Comparison of ENCODE assay signal across 13 cellular contexts in genomic region chr1:201501144-201501543, GRCh38. TPM values are rescaled to one million over a fixed set of nuclear protein-coding genes. Genes with fewer than 3 reads are reported as not detected.
DNase-seq lines count a peak whose midpoint lies in the region; ATAC-seq and TF ChIP-seq lines count a peak whose summit lies in the region.
"Had no signal": no experiment of that assay in that cellular context is flagged by ENCODE, and none has a peak within 500 bp of the region (broad histone marks: within the 10 kb centered on the region; RNA-seq: fewer than 3 reads in every experiment).

No MANE protein-coding gene starts in this region.

- H3K27me3 Mint-ChIP-seq in effector memory CD8-positive, alpha-beta T cell: no peaks in the 10 kb centered on the region
- H3K27me3 Mint-ChIP-seq: stimulated activated naive B cell treated with anti-CD40 and anti-IgM and Interleukin-4, amounts not matched to agents 10 μg/mL and 1 μg/mL and 100 μg/mL, for 72 hours had no signal

- no peak for TF ChIP-seq POLR2A in prostate gland (IDR thresholded peaks at IDR 0.05)

- TF ChIP-seq CTCF in fibroblast of villous mesenchyme (IDR thresholded peaks at IDR 0.05; ENCODE audit: insufficient read depth, low read depth, low read length): no peak
- no peak for TF ChIP-seq CTCF in prostate gland (IDR thresholded peaks at IDR 0.05)

- H3K27me3 ChIP-seq in adipocyte (replicated peaks; ENCODE audit: control insufficient read depth, insufficient read depth, low read length) (no peaks in the 10 kb centered on the region), prostate gland (replicated peaks; ENCODE audit: insufficient read depth) (no peaks in the 10 kb centered on the region)

- no peaks in the 10 kb centered on the region for H3K9me3 ChIP-seq in adipocyte (ENCODE audit: control insufficient read depth, low read length)
- H3K9me3 ChIP-seq in prostate gland: no peaks in the 10 kb centered on the region

- intact Hi-C loops in prostate gland (cut with DNase I): no loop called here

- peak overlapping the region; percentile 91 to 96 for H3K27ac ChIP-seq in prostate gland
- H3K27ac ChIP-seq: KMS-11 had no signal

- peaks cover 16% of the 10 kb centered on the region for H3K36me3 Mint-ChIP-seq in effector memory CD8-positive, alpha-beta T cell (ENCODE audit: insufficient read depth)

- no peak for ATAC-seq in HG02623 (IDR thresholded peaks at IDR 0.05; ENCODE audit: unreplicated experiment)
- no peak for ATAC-seq in effector memory CD8-positive, alpha-beta T cell (replicated peaks)
- ATAC-seq: stimulated activated naive B cell treated with anti-CD40 and anti-IgM and Interleukin-4, amounts not matched to agents 10 μg/mL and 1 μg/mL and 100 μg/mL, for 72 hours had no signal

- no peaks in the 10 kb centered on the region for H3K9me3 Mint-ChIP-seq in effector memory CD8-positive, alpha-beta T cell
- H3K9me3 Mint-ChIP-seq: stimulated activated naive B cell treated with anti-CD40 and anti-IgM and Interleukin-4, amounts not matched to agents 10 μg/mL and 1 μg/mL and 100 μg/mL, for 72 hours had no signal

- H3K4me3 Mint-ChIP-seq in effector memory CD8-positive, alpha-beta T cell: no peak overlapping the region
- H3K4me3 Mint-ChIP-seq: stimulated activated naive B cell treated with anti-CD40 and anti-IgM and Interleukin-4, amounts not matched to agents 10 μg/mL and 1 μg/mL and 100 μg/mL, for 72 hours had no signal

- WGBS in prostate gland: 58% methylated on average over 8 of the region's 8 CpGs

- peaks cover 46% of the 10 kb centered on the region for H3K4me1 ChIP-seq in adipocyte (ENCODE audit: control insufficient read depth, insufficient read depth, low read length)
- H3K4me1 ChIP-seq in prostate gland (replicated peaks): peaks cover 22% of the 10 kb centered on the region

- DNase-seq in AG20443 (ENCODE audit: low spot score) (peak; percentile 25), adipocyte (ENCODE audit: low read depth) (no peak), fibroblast of villous mesenchyme (ENCODE audit: low read depth) (peak; percentile 65), prostate gland (ENCODE audit: low spot score) (no peak), NCI-H2081 (lab: John Stamatoyannopoulos, UW) (no peak), anterior cingulate cortex (lab: John Stamatoyannopoulos, UW) (no peak)
- DNase-seq in effector memory CD8-positive, alpha-beta T cell: no peak
- DNase-seq: activated T-cell treated with anti-CD3 and anti-CD28 coated beads, Interleukin-2, amount 50 U/mL, for 48 hours; kidney glomerular epithelial cell; NCI-H446 treated with DMSO at 0.1 percent for 48 hours; stimulated activated naive B cell treated with anti-CD40 and anti-IgM and Interleukin-4, amounts not matched to agents 10 μg/mL and 1 μg/mL and 100 μg/mL, for 72 hours had no signal

- peak overlapping the region in 1 of 2 donors; percentile 23 for H3K27ac Mint-ChIP-seq in effector memory CD8-positive, alpha-beta T cell
- H3K27ac Mint-ChIP-seq: stimulated activated naive B cell treated with anti-CD40 and anti-IgM and Interleukin-4, amounts not matched to agents 10 μg/mL and 1 μg/mL and 100 μg/mL, for 72 hours had no signal

- H3K4me3 ChIP-seq in adipocyte (ENCODE audit: low read length): no peak overlapping the region
- no peak overlapping the region for H3K4me3 ChIP-seq in fibroblast of villous mesenchyme (ENCODE audit: low read depth, low read length)
- H3K4me3 ChIP-seq in prostate gland: no peak overlapping the region

- peaks cover 22 to 30% of the 10 kb centered on the region in 2 donors for H3K4me1 Mint-ChIP-seq in effector memory CD8-positive, alpha-beta T cell (ENCODE audit: low read depth in 2 of 2)

- no peaks in the 10 kb centered on the region for H3K36me3 ChIP-seq in adipocyte (ENCODE audit: control insufficient read depth, insufficient read depth, low read length, severe bottlenecking)
- no peaks in the 10 kb centered on the region for H3K36me3 ChIP-seq in prostate gland

- peak overlapping the region; percentile 15 for H3K9ac ChIP-seq in adipocyte (ENCODE audit: low read length)
- H3K9ac ChIP-seq: KMS-11 had no signal

RNA-seq across cellular contexts. Expression of gene CSRP1, which starts 5.8 kb away (rescaled TPM):
- total RNA-seq in fibroblast of villous mesenchyme (931 and 941 TPM in 2 replicates), prostate gland (1,000 to 10,000 TPM; 1,117 to 1,634 TPM)

RNA-seq across cellular contexts. Expression of gene PHLDA3, which starts 32.2 kb away (rescaled TPM):
- total RNA-seq in fibroblast of villous mesenchyme: 65.1 and 70.0 TPM in 2 replicates
- 10 to 100 TPM; 49.7 to 73.9 TPM for total RNA-seq in prostate gland

RNA-seq across cellular contexts. Expression of gene NAV1, which starts 37.8 kb away (rescaled TPM):
- total RNA-seq in fibroblast of villous mesenchyme (37.6 and 48.6 TPM in 2 replicates), prostate gland (10 to 100 TPM; 13.1 to 29.1 TPM)

Comparison
In these comparisons a context has a peak if more than half of its experiments do, and no peak if none do; other contexts are left out.
1. DNase-seq: peak in AG20443 (single experiment) and fibroblast of villous mesenchyme (single experiment); none in adipocyte (single experiment), prostate gland (single experiment), NCI-H2081 (0 of 2), anterior cingulate cortex (0 of 58) and effector memory CD8-positive, alpha-beta T cell (0 of 3).